24 cellular contexts compared by ENCODE assay signal in genomic region chr3:12325594-12326295, GRCh38. TPM values are rescaled to one million over a fixed set of nuclear protein-coding genes. Genes with fewer than 3 reads are reported as not detected.
A peak's percentile ranks its signal among the peaks of the same experiment; 100 is the strongest.
DNase-seq lines count a peak whose midpoint lies in the region; ATAC-seq, FAIRE-seq and TF ChIP-seq lines count a peak whose summit lies in the region.
"Had no signal": no experiment of that assay in that cellular context is flagged by ENCODE, and none has a peak within 500 bp of the region (broad histone marks: within the 10 kb centered on the region; RNA-seq: fewer than 3 reads in every experiment).

No MANE protein-coding gene starts in this region.

- ATAC-seq in pancreas (peak in 2 of 4 donors; percentile 28 to 49), HG02840 (IDR thresholded peaks at IDR 0.05; ENCODE audit: low FRiP score, unreplicated experiment) (no peak)
- ATAC-seq: left ventricle myocardium superior, Panc1 had no signal

- no peaks in the 10 kb centered on the region for H3K36me3 ChIP-seq in pancreas
- H3K36me3 ChIP-seq: esophagus squamous epithelium, right atrium auricular region, tibial artery had no signal

- no peak overlapping the region for H3K4me3 Mint-ChIP-seq in dendritic cell treated with granulocyte-macrophage colony-stimulating factor and Interleukin-4, amounts not matched to agents 40 ng/mL and 50 ng/mL, for 4 days
- no peak overlapping the region for H3K4me3 Mint-ChIP-seq in activated naive CD4-positive, alpha-beta T cell treated with anti-CD3 and anti-CD28 coated beads, Interleukin-2, amount 10 ng/mL, durations not matched to agents 7 days and 5 days
- H3K4me3 Mint-ChIP-seq: central memory CD8-positive, alpha-beta T cell had no signal

- H3K27me3 ChIP-seq in pancreas = no peaks in the 10 kb centered on the region
- H3K27me3 ChIP-seq: esophagus squamous epithelium, right atrium auricular region, tibial artery had no signal

- CTCF ChIA-PET in activated naive CD4-positive, alpha-beta T cell treated with anti-CD3 and anti-CD28 coated beads, Interleukin-2, amount 10 ng/mL, durations not matched to agents 7 days and 5 days (lab: Charles Lee) = no interaction called here

- H3K4me1 Mint-ChIP-seq in dendritic cell treated with granulocyte-macrophage colony-stimulating factor and Interleukin-4, amounts not matched to agents 40 ng/mL and 50 ng/mL, for 4 days (ENCODE audit: low read depth) = peaks cover 60% of the 10 kb centered on the region
- no peaks in the 10 kb centered on the region for H3K4me1 Mint-ChIP-seq in activated naive CD4-positive, alpha-beta T cell treated with anti-CD3 and anti-CD28 coated beads, Interleukin-2, amount 10 ng/mL, durations not matched to agents 7 days and 5 days
- H3K4me1 Mint-ChIP-seq: central memory CD8-positive, alpha-beta T cell had no signal

- no peaks in the 10 kb centered on the region for H3K4me1 ChIP-seq in pancreas
- H3K4me1 ChIP-seq: esophagus squamous epithelium, right atrium auricular region, tibial artery had no signal

- H3K9me3 ChIP-seq in pancreas = no peaks in the 10 kb centered on the region
- H3K9me3 ChIP-seq: esophagus squamous epithelium, right atrium auricular region, tibial artery had no signal

- 67 to 75% methylated on average over 3 of the region's 3 CpGs for WGBS in pancreas, 2 donors

- H3K36me3 Mint-ChIP-seq in dendritic cell treated with granulocyte-macrophage colony-stimulating factor and Interleukin-4, amounts not matched to agents 40 ng/mL and 50 ng/mL, for 4 days (ENCODE audit: low read depth) = peaks cover 11% of the 10 kb centered on the region
- H3K36me3 Mint-ChIP-seq in activated naive CD4-positive, alpha-beta T cell treated with anti-CD3 and anti-CD28 coated beads, Interleukin-2, amount 10 ng/mL, durations not matched to agents 7 days and 5 days = no peaks in the 10 kb centered on the region

- peak overlapping the region; percentile 86 for H3K27ac Mint-ChIP-seq in dendritic cell treated with granulocyte-macrophage colony-stimulating factor and Interleukin-4, amounts not matched to agents 40 ng/mL and 50 ng/mL, for 4 days
- H3K27ac Mint-ChIP-seq in activated naive CD4-positive, alpha-beta T cell treated with anti-CD3 and anti-CD28 coated beads, Interleukin-2, amount 10 ng/mL, durations not matched to agents 7 days and 5 days = no peak overlapping the region

- H3K27ac ChIP-seq in pancreas = no peak overlapping the region
- H3K27ac ChIP-seq: esophagus squamous epithelium, GM23248, right atrium auricular region, SK-N-MC, tibial artery had no signal

- no peak for TF ChIP-seq CTCF in pancreas (IDR thresholded peaks at IDR 0.05)

- peak; percentile 59 for DNase-seq in GF-D8 (lab: John Stamatoyannopoulos, UW)
- peak; percentile 93 for DNase-seq in NOMO-1 treated with DMSO at 0.1 percent for 48 hours (lab: John Stamatoyannopoulos, UW; ENCODE audit: unreplicated experiment)
- DNase-seq in pancreas = no peak
- no peak for DNase-seq in D341Med (ENCODE audit: low spot score)
- DNase-seq in stimulated activated CD4-positive, alpha-beta T cell treated with anti-CD3 and anti-CD28 coated beads, Interleukin-15, amount 100 ng/mL, for 24 hours = no peak
- DNase-seq in activated naive CD4-positive, alpha-beta T cell treated with anti-CD3 and anti-CD28 coated beads, Interleukin-2, amount 10 ng/mL, durations not matched to agents 7 days and 5 days = no peak
- DNase-seq: activated CD4-positive, alpha-beta T cell treated with anti-CD3 and anti-CD28 coated beads for 1 hour; aorta; COR-L47; effector CD8-positive, alpha-beta T cell; esophagus squamous epithelium; GM23248; KG1; left ventricle myocardium superior; NCI-H1105 treated with DMSO at 0.1 percent for 48 hours; NCI-H69; stimulated activated naive CD4-positive, alpha-beta T cell treated with Interleukin-2 at 50 U/mL for 16 hours; tibial artery had no signal

- H3K4me3 ChIP-seq in pancreas = no peak overlapping the region
- H3K4me3 ChIP-seq: esophagus squamous epithelium, GM23248, right atrium auricular region, SK-N-MC, tibial artery had no signal

- peak; percentile 94 for FAIRE-seq in pancreas (lab: Jason Lieb, UNC)

- H3K9me3 Mint-ChIP-seq in dendritic cell treated with granulocyte-macrophage colony-stimulating factor and Interleukin-4, amounts not matched to agents 40 ng/mL and 50 ng/mL, for 4 days = no peaks in the 10 kb centered on the region
- H3K9me3 Mint-ChIP-seq in activated naive CD4-positive, alpha-beta T cell treated with anti-CD3 and anti-CD28 coated beads, Interleukin-2, amount 10 ng/mL, durations not matched to agents 7 days and 5 days = no peaks in the 10 kb centered on the region
- H3K9me3 Mint-ChIP-seq: central memory CD8-positive, alpha-beta T cell had no signal

- H3K27me3 Mint-ChIP-seq in dendritic cell treated with granulocyte-macrophage colony-stimulating factor and Interleukin-4, amounts not matched to agents 40 ng/mL and 50 ng/mL, for 4 days = no peaks in the 10 kb centered on the region
- peaks cover 24% of the 10 kb centered on the region for H3K27me3 Mint-ChIP-seq in activated naive CD4-positive, alpha-beta T cell treated with anti-CD3 and anti-CD28 coated beads, Interleukin-2, amount 10 ng/mL, durations not matched to agents 7 days and 5 days

- intact Hi-C loops in dendritic cell treated with granulocyte-macrophage colony-stimulating factor and Interleukin-4, amounts not matched to agents 40 ng/mL and 50 ng/mL, for 4 days (cut with micrococcal nuclease) = no loop called here
- intact Hi-C loops in pancreas (cut with DNase I) = no loop called here

RNA-seq across cellular contexts. Expression of gene PPARG, which starts 36.9 kb away (rescaled TPM):
- total RNA-seq in pancreas = 1 to 10 TPM in 4 of 6 donors, under 1 TPM in 2; 0.88 to 4.4 (median 2.1) TPM
- polyA plus RNA-seq in pancreas = 1 to 10 TPM; 1.9 to 6.2 TPM

Comparison
In these comparisons a context has a peak if more than half of its experiments do, and no peak if none do; other contexts are left out.
1. DNase-seq: peak in GF-D8 (single experiment) and NOMO-1 treated with DMSO at 0.1 percent for 48 hours (single experiment); none in pancreas (0 of 6), D341Med (single experiment), stimulated activated CD4-positive, alpha-beta T cell treated with anti-CD3 and anti-CD28 coated beads, Interleukin-15, amount 100 ng/mL, for 24 hours (single experiment) and activated naive CD4-positive, alpha-beta T cell treated with anti-CD3 and anti-CD28 coated beads, Interleukin-2, amount 10 ng/mL, durations not matched to agents 7 days and 5 days (single experiment).